Comparison of ENCODE assay signal across 10 cellular contexts in genomic region chr20:33675127-33675954, GRCh38. TPM values are rescaled to one million over a fixed set of nuclear protein-coding genes. Genes with fewer than 3 reads are reported as not detected.
DNase-seq lines count a peak whose midpoint lies in the region; ATAC-seq and TF ChIP-seq lines count a peak whose summit lies in the region.
"Had no signal": no experiment of that assay in that cellular context is flagged by ENCODE, and none has a peak within 500 bp of the region (broad histone marks: within the 10 kb centered on the region; RNA-seq: fewer than 3 reads in every experiment).

No MANE protein-coding gene starts in this region.

- H3K27me3 ChIP-seq in left lung (no peaks in the 10 kb centered on the region), thoracic aorta (replicated peaks; ENCODE audit: insufficient read depth) (no peaks in the 10 kb centered on the region)

- H3K27ac ChIP-seq in left lung, result peak overlapping the region; percentile 72 to 88
- H3K27ac ChIP-seq in thoracic aorta, result peak overlapping the region; percentile 95 to 96

- H3K4me3 Mint-ChIP-seq in T-helper 2 cell treated with Interferon-gamma antibody and Interleukin-4, amounts not matched to agents 5 μg/mL and 100 μg/mL, for 36 hours, result peak overlapping the region; percentile 69

- intact Hi-C loops in left lung (cut with DNase I), result no loop called here

- H3K4me1 Mint-ChIP-seq in T-helper 2 cell treated with Interferon-gamma antibody and Interleukin-4, amounts not matched to agents 5 μg/mL and 100 μg/mL, for 36 hours (ENCODE audit: low read depth), result peaks cover 34% of the 10 kb centered on the region

- no peaks in the 10 kb centered on the region for H3K9me3 ChIP-seq in left lung
- H3K9me3 ChIP-seq in thoracic aorta, result no peaks in the 10 kb centered on the region

- H3K27ac Mint-ChIP-seq in T-helper 2 cell treated with Interferon-gamma antibody and Interleukin-4, amounts not matched to agents 5 μg/mL and 100 μg/mL, for 36 hours, result peak overlapping the region; percentile 41

- no peak for DNase-seq in T-helper 2 cell treated with Interferon-gamma antibody and Interleukin-4, amounts not matched to agents 5 μg/mL and 100 μg/mL, for 36 hours (ENCODE audit: low spot score)
- DNase-seq in T-helper 2 cell (no peak), amniotic epithelial cell (ENCODE audit: low read depth) (peak; percentile 53), left lung (peak in 1 of 2 donors; percentile 31), thoracic aorta (ENCODE audit: low spot score) (no peak), dermis blood vessel endothelial cell (no peak), GM13976 (ENCODE audit: low spot score) (no peak)

- H3K27me3 Mint-ChIP-seq in T-helper 2 cell treated with Interferon-gamma antibody and Interleukin-4, amounts not matched to agents 5 μg/mL and 100 μg/mL, for 36 hours (ENCODE audit: low read depth), result no peaks in the 10 kb centered on the region

- in situ Hi-C loops in GM13976 (cut with MboI; ENCODE audit: low sequenced_read_pairs, unreplicated experiment), result no loop called here

- H3K36me3 ChIP-seq in left lung (peaks cover 0 to 7% of the 10 kb centered on the region in 2 donors), thoracic aorta (no peaks in the 10 kb centered on the region)

- H3K36me3 Mint-ChIP-seq in T-helper 2 cell treated with Interferon-gamma antibody and Interleukin-4, amounts not matched to agents 5 μg/mL and 100 μg/mL, for 36 hours (ENCODE audit: low read depth), result peaks cover 33% of the 10 kb centered on the region

- H3K9me3 Mint-ChIP-seq in T-helper 2 cell treated with Interferon-gamma antibody and Interleukin-4, amounts not matched to agents 5 μg/mL and 100 μg/mL, for 36 hours, result no peaks in the 10 kb centered on the region

- peaks cover 8 to 40% of the 10 kb centered on the region in 2 donors for H3K4me1 ChIP-seq in left lung
- peaks cover 31 to 67% of the 10 kb centered on the region in 2 donors for H3K4me1 ChIP-seq in thoracic aorta (ENCODE audit: control insufficient read depth in 1 of 2, low read depth in 2 of 2)

- TF ChIP-seq CTCF in left lung (IDR thresholded peaks at IDR 0.05) (no peak), thoracic aorta (IDR thresholded peaks at IDR 0.05) (no peak), GM13976 (IDR thresholded peaks at IDR 0.05; ENCODE audit: borderline replicate concordance, control extremely low read depth, extremely low read depth, insufficient read depth, missing control alignments) (no peak)

- H3K4me3 ChIP-seq in left lung, result peak overlapping the region in 1 of 2 donors; percentile 62
- H3K4me3 ChIP-seq in thoracic aorta, result peak overlapping the region; percentile 77

- ATAC-seq in left lung, result peak; percentile 39
- peak; percentile 42 for ATAC-seq in thoracic aorta (ENCODE audit: insufficient number of reproducible peaks, low FRiP score, low read depth)
- no peak for ATAC-seq in HG02970 (IDR thresholded peaks at IDR 0.05; ENCODE audit: low FRiP score, unreplicated experiment)

RNA-seq across cellular contexts. Expression of gene NECAB3, which starts 1.1 kb away (rescaled TPM):
- total RNA-seq in left lung (10 to 100 TPM; 53.7 to 72.9 TPM), thoracic aorta (10 to 100 TPM; 24.0 to 29.6 TPM), dermis blood vessel endothelial cell (10.2 and 12.4 TPM in 2 replicates)

RNA-seq across cellular contexts. Expression of gene ACTL10, which starts 8.6 kb away (rescaled TPM):
- total RNA-seq in left lung (1 to 10 TPM; 1.2 to 2.3 TPM), thoracic aorta (1 to 10 TPM; 2.6 to 3.1 TPM), dermis blood vessel endothelial cell (1.9 and 2.2 TPM in 2 replicates)
- total RNA-seq: RPMI7951 had no signal

RNA-seq across cellular contexts. Expression of gene E2F1, which starts 10.8 kb away (rescaled TPM):
- 10 to 100 TPM; 14.2 to 23.6 TPM for total RNA-seq in left lung
- total RNA-seq in thoracic aorta, result under 1 TPM; 0.68 to 0.92 TPM
- 11.2 and 16.1 TPM in 2 replicates for total RNA-seq in dermis blood vessel endothelial cell

RNA-seq across cellular contexts. Expression of gene C20orf144, which starts 13.2 kb away (rescaled TPM):
- total RNA-seq in left lung (under 1 TPM in 1 of 2 donors, not detected in 1; 0.24 TPM), thoracic aorta (not detected), dermis blood vessel endothelial cell (0.05 TPM in 1 of 2 replicates, not detected in the other)
- total RNA-seq: left lobe of liver had no signal

RNA-seq across cellular contexts. Expression of gene PXMP4, which starts 44.8 kb away (rescaled TPM):
- total RNA-seq in left lung, result 10 to 100 TPM; 25.4 to 47.5 TPM
- total RNA-seq in thoracic aorta, result 1 to 10 TPM; 3.3 to 4.1 TPM
- total RNA-seq in dermis blood vessel endothelial cell, result 4.3 and 5.0 TPM in 2 replicates
